Comparison of ENCODE assay signal across 8 cellular contexts in genomic region chr1:15683411-15684039, GRCh38. TPM values are rescaled to one million over a fixed set of nuclear protein-coding genes. Genes with fewer than 3 reads are reported as not detected.
DNase-seq lines count a peak whose midpoint lies in the region; ATAC-seq lines count a peak whose summit lies in the region.

No MANE protein-coding gene starts in this region.

- intact Hi-C loops in left ventricle myocardium superior (cut with micrococcal nuclease), result no loop called here

- no peaks in the 10 kb centered on the region for H3K27me3 Mint-ChIP-seq in activated CD8-positive, alpha-beta T cell treated with anti-CD3 and anti-CD28 coated beads, Interleukin-2, amount 10 ng/mL, durations not matched to agents 7 days and 5 days (ENCODE audit: low read depth)

- H3K36me3 ChIP-seq in H7 (replicated peaks; ENCODE audit: control insufficient read depth, insufficient read depth, low read length), result no peaks in the 10 kb centered on the region

- H3K4me3 ChIP-seq in H7 (ENCODE audit: insufficient read depth, low read depth, low read length) (peak overlapping the region; percentile 88), skeletal muscle cell (ENCODE audit: low read depth, low read length) (peak overlapping the region; percentile 82)

- peaks cover 10% of the 10 kb centered on the region for H3K36me3 Mint-ChIP-seq in activated CD8-positive, alpha-beta T cell treated with anti-CD3 and anti-CD28 coated beads, Interleukin-2, amount 10 ng/mL, durations not matched to agents 7 days and 5 days (ENCODE audit: low read depth)

- H3K4me3 Mint-ChIP-seq in activated CD8-positive, alpha-beta T cell treated with anti-CD3 and anti-CD28 coated beads, Interleukin-2, amount 10 ng/mL, durations not matched to agents 7 days and 5 days, result peak overlapping the region; percentile 68

- ATAC-seq in activated CD8-positive, alpha-beta T cell treated with anti-CD3 and anti-CD28 coated beads, Interleukin-2, amount 10 ng/mL, durations not matched to agents 7 days and 5 days, result no peak
- peak; percentile 3 for ATAC-seq in left ventricle myocardium superior
- ATAC-seq in HG03135 (IDR thresholded peaks at IDR 0.05; ENCODE audit: unreplicated experiment), result no peak

- H3K27ac Mint-ChIP-seq in activated CD8-positive, alpha-beta T cell treated with anti-CD3 and anti-CD28 coated beads, Interleukin-2, amount 10 ng/mL, durations not matched to agents 7 days and 5 days, result peak overlapping the region; percentile 81

- POLR2A ChIA-PET in activated CD8-positive, alpha-beta T cell treated with anti-CD3 and anti-CD28 coated beads, Interleukin-2, amount 10 ng/mL, durations not matched to agents 7 days and 5 days (lab: Charles Lee), result no interaction called here

- DNase-seq in H7 (no peak), left ventricle myocardium superior (no peak), skeletal muscle cell (ENCODE audit: low read depth) (no peak), NCI-H187 (lab: John Stamatoyannopoulos, UW) (no peak), NK-92 (lab: John Stamatoyannopoulos, UW; ENCODE audit: unreplicated experiment) (no peak), D341Med (ENCODE audit: low spot score) (no peak)
- DNase-seq in activated CD8-positive, alpha-beta T cell treated with anti-CD3 and anti-CD28 coated beads, Interleukin-2, amount 10 ng/mL, durations not matched to agents 7 days and 5 days, result no peak

- no peaks in the 10 kb centered on the region for H3K27me3 ChIP-seq in H7 (ENCODE audit: control insufficient read depth, insufficient read depth, low read length)

- no peaks in the 10 kb centered on the region for H3K9me3 Mint-ChIP-seq in activated CD8-positive, alpha-beta T cell treated with anti-CD3 and anti-CD28 coated beads, Interleukin-2, amount 10 ng/mL, durations not matched to agents 7 days and 5 days (ENCODE audit: insufficient read depth)

- peaks cover 29% of the 10 kb centered on the region for H3K4me1 Mint-ChIP-seq in activated CD8-positive, alpha-beta T cell treated with anti-CD3 and anti-CD28 coated beads, Interleukin-2, amount 10 ng/mL, durations not matched to agents 7 days and 5 days (ENCODE audit: low read depth)

- CTCF ChIA-PET in activated CD8-positive, alpha-beta T cell treated with anti-CD3 and anti-CD28 coated beads, Interleukin-2, amount 10 ng/mL, durations not matched to agents 7 days and 5 days (lab: Charles Lee), result no interaction called here

RNA-seq across cellular contexts. Expression of gene PLEKHM2, which starts 0.6 kb away (rescaled TPM):
- 79.0 and 79.6 TPM in 2 replicates for total RNA-seq in H7 (2014; rRNA removed; shearing (Covaris generic))
- total RNA-seq in activated CD8-positive, alpha-beta T cell treated with anti-CD3 and anti-CD28 coated beads, Interleukin-2, amount 10 ng/mL, durations not matched to agents 7 days and 5 days, result 10 to 100 TPM; 51.0 to 52.6 TPM
- 95.2 TPM for total RNA-seq in left ventricle myocardium superior

RNA-seq across cellular contexts. Expression of gene SLC25A34, which starts 52.5 kb away (rescaled TPM):
- 0.70 and 1.7 TPM in 2 replicates for total RNA-seq in H7 (2014; rRNA removed; shearing (Covaris generic))
- total RNA-seq in activated CD8-positive, alpha-beta T cell treated with anti-CD3 and anti-CD28 coated beads, Interleukin-2, amount 10 ng/mL, durations not matched to agents 7 days and 5 days, result 1 to 10 TPM; 1.6 TPM
- 52.8 TPM for total RNA-seq in left ventricle myocardium superior

RNA-seq across cellular contexts. Expression of gene TMEM82, which starts 58.8 kb away (rescaled TPM):
- total RNA-seq in H7 (2014; rRNA removed; shearing (Covaris generic)), result 1.00 and 2.2 TPM in 2 replicates
- not detected for total RNA-seq in activated CD8-positive, alpha-beta T cell treated with anti-CD3 and anti-CD28 coated beads, Interleukin-2, amount 10 ng/mL, durations not matched to agents 7 days and 5 days
- not detected for total RNA-seq in left ventricle myocardium superior

Comparison
In these comparisons a context has a peak if more than half of its experiments do, and no peak if none do; other contexts are left out.
1. RNA of gene SLC25A34, which starts 52.5 kb away (total RNA-seq): 52.8 TPM in left ventricle myocardium superior (single experiment); 0.70 to 1.7 TPM in H7 and 1.6 TPM in activated CD8-positive, alpha-beta T cell treated with anti-CD3 and anti-CD28 coated beads, Interleukin-2, amount 10 ng/mL, durations not matched to agents 7 days and 5 days; every median in the first group is over 10 times any median in the second.